In genomic region chr19:54464624-54465266, GRCh38 we compare ENCODE assay signal across 8 cellular contexts. TPM values are rescaled to one million over a fixed set of nuclear protein-coding genes. Genes with fewer than 3 reads are reported as not detected.
DNase-seq lines count a peak whose midpoint lies in the region; ATAC-seq and TF ChIP-seq lines count a peak whose summit lies in the region.

No MANE protein-coding gene starts in this region.

- H3K36me3 ChIP-seq in endocrine pancreas (ENCODE audit: control insufficient read depth, insufficient read depth, low read length) (no peaks in the 10 kb centered on the region), mesendoderm (ENCODE audit: control insufficient read depth, insufficient read depth, low read length) (peaks cover 5% of the 10 kb centered on the region)

- H3K23ac ChIP-seq in mesendoderm (ENCODE audit: low read length) = peak overlapping the region; percentile 66

- H4K8ac ChIP-seq in mesendoderm (ENCODE audit: low read depth, low read length) = no peak overlapping the region

- DNase-seq in NCI-H82 treated with DMSO at 0.1 percent for 48 hours (lab: John Stamatoyannopoulos, UW; ENCODE audit: unreplicated experiment) (peak; percentile 67), mesendoderm (peak; percentile 96)
- DNase-seq in activated CD8-positive, alpha-beta memory T cell treated with anti-CD3 and anti-CD28 coated beads for 24 hours = peak; percentile 91
- DNase-seq in stimulated activated CD8-positive, alpha-beta memory T cell treated with anti-CD3 and anti-CD28 coated beads, Interleukin-15, amount 100 ng/mL, for 24 hours (ENCODE audit: low read depth) = peak; percentile 45

- no peaks in the 10 kb centered on the region for H3K9me3 ChIP-seq in endocrine pancreas (ENCODE audit: control insufficient read depth, low read length)

- no peak overlapping the region for H2BK120ac ChIP-seq in mesendoderm (ENCODE audit: low read depth, low read length)

- peak overlapping the region; percentile 79 for H2BK5ac ChIP-seq in mesendoderm (ENCODE audit: low read length)

- ATAC-seq in GM19043 (IDR thresholded peaks at IDR 0.05; ENCODE audit: low read depth, unreplicated experiment) (peak; percentile 41), HG03196 (IDR thresholded peaks at IDR 0.05; ENCODE audit: unreplicated experiment) (peak; percentile 38)

- H4K5ac ChIP-seq in mesendoderm (ENCODE audit: low read length) = no peak overlapping the region

- H3K4ac ChIP-seq in mesendoderm (ENCODE audit: low read depth, low read length) = no peak overlapping the region

- H3K4me1 ChIP-seq in endocrine pancreas (ENCODE audit: control insufficient read depth, insufficient read depth, low read length) (no peaks in the 10 kb centered on the region), mesendoderm (ENCODE audit: control insufficient read depth, low read depth, low read length) (peaks cover 5% of the 10 kb centered on the region)

- peak overlapping the region; percentile 89 for H3K18ac ChIP-seq in mesendoderm (ENCODE audit: low read length)

- no peak overlapping the region for H2BK15ac ChIP-seq in mesendoderm (replicated peaks; ENCODE audit: low read depth)

- peak overlapping the region; percentile 90 for H3K56ac ChIP-seq in mesendoderm (ENCODE audit: low read length)

- H2AK5ac ChIP-seq in mesendoderm (ENCODE audit: low read length) = no peak overlapping the region

- WGBS in mesendoderm (ENCODE audit: extremely low coverage, insufficient coverage, low lambda C conversion rate) = no CpG with 5 or more reads among the region's 61 CpGs

- no peak for TF ChIP-seq CTCF in C4-2B (conservative IDR thresholded peaks at IDR 0.05)

- H3K4me2 ChIP-seq in mesendoderm (ENCODE audit: low read length) = peak overlapping the region; percentile 71

- no peak overlapping the region for H3K4me3 ChIP-seq in endocrine pancreas (ENCODE audit: control insufficient read depth, insufficient read depth, low read length)
- H3K4me3 ChIP-seq in mesendoderm (ENCODE audit: low read length) = peak overlapping the region; percentile 60

- H3K27me3 ChIP-seq in endocrine pancreas (ENCODE audit: control insufficient read depth, insufficient read depth, low read length) (no peaks in the 10 kb centered on the region), mesendoderm (ENCODE audit: insufficient read depth, low read length, poor library complexity) (no peaks in the 10 kb centered on the region)

- no peaks in the 10 kb centered on the region for H3K79me2 ChIP-seq in mesendoderm (ENCODE audit: control insufficient read depth, insufficient read depth, low read length)

- peaks cover 3% of the 10 kb centered on the region for H3K79me1 ChIP-seq in mesendoderm (ENCODE audit: low read length)

- peak overlapping the region; percentile 65 for H3K9ac ChIP-seq in endocrine pancreas (ENCODE audit: control insufficient read depth, insufficient read depth, low read length)
- H3K9ac ChIP-seq in mesendoderm (ENCODE audit: low read length) = peak overlapping the region; percentile 77

- H3K27ac ChIP-seq in C4-2B = peak overlapping the region; percentile 100
- peak overlapping the region; percentile 96 for H3K27ac ChIP-seq in mesendoderm (ENCODE audit: low read depth, low read length)

RNA-seq across cellular contexts. Expression of gene LENG9, which starts 1.2 kb away (rescaled TPM):
- polyA plus RNA-seq in mesendoderm (2013, experiment 1 of 2) = 0.72 TPM
- polyA plus RNA-seq in mesendoderm (2013, experiment 2 of 2) = 0.88 TPM

RNA-seq across cellular contexts. Expression of gene CDC42EP5, which starts 8.4 kb away (rescaled TPM):
- polyA plus RNA-seq in mesendoderm (2013, experiment 1 of 2) = 0.67 TPM
- polyA plus RNA-seq in mesendoderm (2013, experiment 2 of 2) = 1.9 TPM

RNA-seq across cellular contexts. Expression of gene LENG8, which starts 15.7 kb away (rescaled TPM):
- 54.1 TPM for polyA plus RNA-seq in mesendoderm (2013, experiment 1 of 2)
- polyA plus RNA-seq in mesendoderm (2013, experiment 2 of 2) = 54.1 TPM

RNA-seq across cellular contexts. Expression of gene LAIR2, which starts 37.9 kb away (rescaled TPM):
- not detected for polyA plus RNA-seq in mesendoderm (2013, experiment 1 of 2)
- not detected for polyA plus RNA-seq in mesendoderm (2013, experiment 2 of 2)

RNA-seq across cellular contexts. Expression of gene TTYH1, which starts 49.5 kb away (rescaled TPM):
- polyA plus RNA-seq in mesendoderm (2013, experiment 1 of 2) = 3.2 TPM
- 3.0 TPM for polyA plus RNA-seq in mesendoderm (2013, experiment 2 of 2)

Comparison
In these comparisons a context has a peak if more than half of its experiments do, and no peak if none do; other contexts are left out.
1. DNase-seq: peak in every context shown above with its lines; median percentile 96 in mesendoderm; 91 in activated CD8-positive, alpha-beta memory T cell treated with anti-CD3 and anti-CD28 coated beads for 24 hours; 67 in NCI-H82 treated with DMSO at 0.1 percent for 48 hours; 45 in stimulated activated CD8-positive, alpha-beta memory T cell treated with anti-CD3 and anti-CD28 coated beads, Interleukin-15, amount 100 ng/mL, for 24 hours.